ENCODE assay signal across 15 cellular contexts in the genomic region with DNA sequence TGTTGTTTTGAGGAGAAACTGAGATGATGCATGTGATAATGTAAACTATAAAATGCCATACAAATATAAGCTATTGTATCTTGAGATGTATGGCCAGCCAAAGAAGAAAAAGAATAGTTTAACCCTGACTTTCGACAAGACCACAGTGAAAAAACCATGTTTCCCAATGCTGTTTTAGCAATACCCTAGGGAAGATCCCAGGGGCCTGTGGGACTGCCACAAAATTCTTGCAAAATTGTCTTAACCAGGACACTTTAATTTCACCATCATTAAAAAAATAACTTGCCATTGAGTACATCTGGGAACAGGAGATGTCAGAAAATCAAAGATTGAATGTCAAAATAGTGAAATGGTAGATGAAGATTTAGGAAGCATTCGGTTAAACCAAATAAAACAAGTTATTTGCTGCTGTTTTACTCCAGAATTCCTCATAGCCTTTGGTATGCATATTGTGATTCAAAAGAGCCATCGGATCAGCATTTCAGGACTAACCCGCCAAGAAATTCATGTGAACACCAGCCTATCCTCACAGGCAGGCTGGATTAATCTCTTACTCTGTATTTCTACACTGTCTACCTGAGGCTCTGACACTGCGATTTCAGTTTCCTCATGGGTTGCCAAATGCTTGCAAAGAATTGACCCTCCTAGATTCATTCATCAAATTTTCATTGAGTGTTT. TPM values are rescaled to one million over a fixed set of nuclear protein-coding genes. Genes with fewer than 3 reads are reported as not detected.
A peak's percentile ranks its signal among the peaks of the same experiment; 100 is the strongest.
DNase-seq lines count a peak whose midpoint lies in the region; ATAC-seq and TF ChIP-seq lines count a peak whose summit lies in the region.
"Had no signal": no experiment of that assay in that cellular context is flagged by ENCODE, and none has a peak within 500 bp of the region (broad histone marks: within the 10 kb centered on the region; RNA-seq: fewer than 3 reads in every experiment).

No MANE protein-coding gene starts in this region.

- ATAC-seq in GM21528 (IDR thresholded peaks at IDR 0.05; ENCODE audit: low FRiP score, unreplicated experiment) = no peak
- ATAC-seq: stimulated activated naive CD8-positive, alpha-beta T cell treated with anti-CD3 and anti-CD28 coated beads, Interleukin-15, amount 100 ng/mL, for 72 hours had no signal

- no peak for TF ChIP-seq EP300 in stomach (IDR thresholded peaks at IDR 0.05)

- DNase-seq in GM23248 (peak; percentile 73), adipocyte (ENCODE audit: low read depth) (no peak), stomach (no peak), neuronal stem cell (ENCODE audit: low spot score) (no peak), HCEC 1CT (no peak), G401 (ENCODE audit: low spot score) (no peak)
- DNase-seq: activated CD4-positive, alpha-beta T cell treated with anti-CD3 and anti-CD28 coated beads for 48 hours; activated gamma-delta T cell treated with Interleukin-2 at 50 U/mL for 16 hours; NCI-H1417 treated with DMSO at 0.1 percent for 48 hours; nephron progenitor cell; stimulated activated CD4-positive, alpha-beta T cell treated with anti-CD3 and anti-CD28 coated beads, Interleukin-2, amount 100 ng/mL, for 48 hours; stimulated activated naive CD8-positive, alpha-beta T cell treated with anti-CD3 and anti-CD28 coated beads, Interleukin-15, amount 100 ng/mL, for 72 hours had no signal

- H2BK120ac ChIP-seq in neuronal stem cell (ENCODE audit: low read depth, low read length) = no peak overlapping the region

- no peak overlapping the region; the same call in 1 of the 2 replicates for H2AFZ ChIP-seq in GM23248
- H2AFZ ChIP-seq in neuronal stem cell (ENCODE audit: low read length) = no peak overlapping the region

- no peak for TF ChIP-seq CTCF in stomach (IDR thresholded peaks at IDR 0.05)

- no peaks in the 10 kb centered on the region for H3K79me1 ChIP-seq in neuronal stem cell (ENCODE audit: low read depth, low read length)

- in situ Hi-C loops in GM23248 (cut with MboI) = no loop called here
- in situ Hi-C loops in G401 (cut with HindIII; ENCODE audit: low sequenced_read_pairs) = no loop called here

- H3K36me3 ChIP-seq in GM23248 (ENCODE audit: low read depth) (no peaks in the 10 kb centered on the region), adipocyte (ENCODE audit: control insufficient read depth, insufficient read depth, low read length, severe bottlenecking) (no peaks in the 10 kb centered on the region), stomach (no peaks in the 10 kb centered on the region), neuronal stem cell (replicated peaks in 1 of 2; ENCODE audit: control insufficient read depth in 2 of 2, insufficient read depth in 2 of 2, low read length in 2 of 2) (no peaks in the 10 kb centered on the region)

- no peak overlapping the region for H2BK5ac ChIP-seq in neuronal stem cell (ENCODE audit: low read length)

- H3K27ac ChIP-seq in GM23248 = peak overlapping the region; percentile 46
- peak overlapping the region; percentile 76 for H3K27ac ChIP-seq in layer of hippocampus (ENCODE audit: low read depth, low read length)
- H3K27ac ChIP-seq in stomach = peak overlapping the region in 4 of 5 donors; percentile 81 to 92 (median 84)
- no peak overlapping the region for H3K27ac ChIP-seq in neuronal stem cell (replicated peaks; ENCODE audit: low read length)
- H3K27ac ChIP-seq: SK-N-MC had no signal

- H4K20me1 ChIP-seq in GM23248 (ENCODE audit: insufficient read depth) = no peaks in the 10 kb centered on the region

- H3K9me2 ChIP-seq in GM23248 (ENCODE audit: insufficient read depth) = no peaks in the 10 kb centered on the region

- no peak overlapping the region for H4K91ac ChIP-seq in neuronal stem cell (ENCODE audit: low read depth, low read length, poor library complexity)

- no peak overlapping the region for H2AK5ac ChIP-seq in neuronal stem cell (ENCODE audit: low read depth, low read length)

- no peak overlapping the region for H3K18ac ChIP-seq in neuronal stem cell (ENCODE audit: low read length)

- H3K9me3 ChIP-seq in GM23248 (ENCODE audit: low read depth) = no peaks in the 10 kb centered on the region
- no peaks in the 10 kb centered on the region for H3K9me3 ChIP-seq in adipocyte (ENCODE audit: control insufficient read depth, low read length)
- no peaks in the 10 kb centered on the region for H3K9me3 ChIP-seq in stomach
- no peaks in the 10 kb centered on the region for H3K9me3 ChIP-seq in neuronal stem cell (replicated peaks in 1 of 2; ENCODE audit: control insufficient read depth in 2 of 2, insufficient read depth in 1 of 2, low read depth in 1 of 2, low read length in 2 of 2)

- WGBS in GM23248 (ENCODE audit: low coverage in 1 of 2, low lambda C conversion rate in 2 of 2, missing lambda C conversion rate in 2 of 2), 2 experiments = 10 to 13% methylated on average over 5 of the region's 5 CpGs
- 75 to 91% (median 84%) methylated on average over 5 of the region's 5 CpGs for WGBS in stomach, 5 donors
- WGBS in neuronal stem cell (ENCODE audit: extremely low coverage in 2 of 2, insufficient read length in 2 of 2, insufficient replicate concordance in 1 of 2), 2 donors = no CpG with 5 or more reads among the region's 5 CpGs

- no peak overlapping the region for H2BK15ac ChIP-seq in neuronal stem cell (ENCODE audit: low read length)

- intact Hi-C loops in stomach (cut with DNase I; ENCODE audit: low total_unique reads) = no loop called here

- TF ChIP-seq POLR2A in stomach (IDR thresholded peaks at IDR 0.05) = no peak

- no peak overlapping the region for H2BK12ac ChIP-seq in neuronal stem cell (ENCODE audit: low read length)

- H3K9ac ChIP-seq in GM23248 (peak overlapping the region; percentile 80; the same call in 1 of the 2 replicates), adipocyte (ENCODE audit: low read length) (peak overlapping the region; percentile 99), neuronal stem cell (ENCODE audit: low read depth, low read length, poor library complexity) (no peak overlapping the region)

- H3K14ac ChIP-seq in neuronal stem cell (ENCODE audit: low read length) = no peak overlapping the region

- H3K23ac ChIP-seq in neuronal stem cell (ENCODE audit: low read depth, low read length, poor library complexity) = no peak overlapping the region

- H3K4me3 ChIP-seq in GM23248 (no peak overlapping the region), adipocyte (ENCODE audit: low read length) (peak overlapping the region; percentile 85), stomach (no peak overlapping the region), neuronal stem cell (ENCODE audit: low read length in 2 of 2) (no peak overlapping the region)
- H3K4me3 ChIP-seq: SK-N-MC had no signal

- H3K4me2 ChIP-seq in GM23248 (ENCODE audit: unreplicated experiment) = peak overlapping the region; percentile 72
- no peak overlapping the region for H3K4me2 ChIP-seq in neuronal stem cell (ENCODE audit: insufficient read depth, low read length, poor library complexity, severe bottlenecking)

- peaks cover 27% of the 10 kb centered on the region for H3F3A ChIP-seq in GM23248 (ENCODE audit: insufficient read depth)

- no peak overlapping the region for H4K8ac ChIP-seq in neuronal stem cell (ENCODE audit: low read depth, low read length)

- H3K4ac ChIP-seq in neuronal stem cell (ENCODE audit: low read length) = no peak overlapping the region

- H3K4me1 ChIP-seq in GM23248 (ENCODE audit: insufficient read depth) (peaks cover 30% of the 10 kb centered on the region), adipocyte (ENCODE audit: control insufficient read depth, insufficient read depth, low read length) (peaks cover 53% of the 10 kb centered on the region), stomach (peaks cover 13 to 40% (median 31%) of the 10 kb centered on the region in 4 donors), neuronal stem cell (ENCODE audit: control insufficient read depth in 2 of 2, insufficient read depth in 1 of 2, low read depth in 1 of 2, low read length in 2 of 2) (peaks cover 0 to 9% of the 10 kb centered on the region in 2 donors)

- H3K27me3 ChIP-seq in GM23248 (replicated peaks; ENCODE audit: insufficient read depth) (no peaks in the 10 kb centered on the region), adipocyte (replicated peaks; ENCODE audit: control insufficient read depth, insufficient read depth, low read length) (no peaks in the 10 kb centered on the region), layer of hippocampus (ENCODE audit: control insufficient read depth, insufficient read depth, low read length) (no peaks in the 10 kb centered on the region), stomach (no peaks in the 10 kb centered on the region), neuronal stem cell (ENCODE audit: control insufficient read depth in 3 of 3, insufficient read depth in 3 of 3, low read depth in 1 of 3, low read length in 3 of 3) (peaks cover 0 to 3% (median 0%) of the 10 kb centered on the region in 3 experiments)

- H3K79me2 ChIP-seq in GM23248 (ENCODE audit: insufficient read depth) = no peaks in the 10 kb centered on the region

RNA-seq across cellular contexts. Expression of a gene that starts 49.0 kb away (rescaled TPM):
- total RNA-seq in GM23248 (2014; rRNA removed; shearing (Covaris generic)) = 78.8 and 88.5 TPM in 2 replicates
- 24.7 and 27.7 TPM in 2 replicates for polyA plus RNA-seq in GM23248 (2016; fragmentation: Nextera tagmentation; extraction: Ambion mirVana)
- 100 to 1,000 TPM in 1 of 5 donors, 10 to 100 TPM in 4; 32.4 to 147 (median 80.4) TPM for total RNA-seq in stomach
- polyA plus RNA-seq in stomach = 10 to 100 TPM; 15.0 to 21.1 (median 17.8) TPM
- 43.6 TPM for polyA plus RNA-seq in neuronal stem cell (2013, experiment 1 of 2)
- polyA plus RNA-seq in neuronal stem cell (2013, experiment 2 of 2) = 45.7 TPM
- 88.2 and 108 TPM in 2 replicates for total RNA-seq in G401 (2014; rRNA removed; shearing (Covaris generic))
